8 cellular contexts compared by ENCODE assay signal in the genomic region with DNA sequence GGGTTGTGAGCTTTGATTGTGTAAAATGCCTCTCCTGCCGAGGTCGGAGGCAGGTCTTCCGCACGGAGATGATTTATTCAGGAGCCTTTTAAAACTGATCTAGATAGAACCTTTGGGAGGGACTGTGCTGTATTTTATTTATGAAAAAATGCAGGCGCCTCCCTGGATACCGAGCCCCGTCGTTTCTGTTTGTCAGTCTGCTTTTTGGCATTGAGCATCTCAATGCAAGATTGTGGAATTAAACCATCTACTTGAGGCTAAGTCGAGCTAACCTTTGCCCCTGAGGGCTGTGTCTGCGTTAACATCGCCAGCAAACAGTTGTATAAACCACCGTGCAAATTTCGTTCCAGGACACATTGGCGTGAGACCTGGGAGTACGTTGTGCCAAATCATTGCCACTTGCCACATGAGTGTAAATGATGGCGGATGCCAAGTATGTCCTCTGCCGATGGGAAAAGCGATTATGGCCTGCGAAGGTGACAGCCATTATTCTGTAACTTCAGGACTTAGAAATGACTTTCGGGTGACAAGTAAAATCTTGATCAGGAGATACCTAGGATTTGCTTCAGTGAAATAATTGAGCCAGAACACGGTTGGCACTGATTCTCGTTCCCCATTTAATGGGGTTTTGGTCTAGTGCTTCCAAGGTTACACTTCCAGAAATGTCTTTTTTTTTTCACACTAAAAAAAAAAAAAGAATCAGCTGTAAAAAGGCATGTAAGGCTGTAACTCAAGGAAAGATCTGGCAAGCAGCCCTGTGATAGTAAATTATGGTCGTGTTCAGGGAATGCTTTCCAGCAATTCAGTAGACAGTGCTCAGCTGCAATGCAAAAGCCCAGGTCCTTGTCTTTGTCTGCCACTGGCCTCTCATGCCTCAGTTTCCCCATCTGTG. TPM values are rescaled to one million over a fixed set of nuclear protein-coding genes. Genes with fewer than 3 reads are reported as not detected.
DNase-seq lines count a peak whose midpoint lies in the region; ATAC-seq, FAIRE-seq and TF ChIP-seq lines count a peak whose summit lies in the region.

No MANE protein-coding gene starts in this region.

- no peak for ATAC-seq in HG02870 (IDR thresholded peaks at IDR 0.05; ENCODE audit: unreplicated experiment)
- ATAC-seq in HG02840 (IDR thresholded peaks at IDR 0.05; ENCODE audit: low FRiP score, unreplicated experiment) = no peak
- ATAC-seq in HG03045 (IDR thresholded peaks at IDR 0.05; ENCODE audit: unreplicated experiment) = no peak

- no peak for TF ChIP-seq POLR2A in endothelial cell of umbilical vein (IDR thresholded peaks at IDR 0.05; ENCODE audit: low read depth, low read length)

- H3K36me3 ChIP-seq in CD8-positive, alpha-beta memory T cell (ENCODE audit: insufficient read depth, low read length) = peaks cover 6% of the 10 kb centered on the region
- H3K36me3 ChIP-seq in OCI-LY7 (ENCODE audit: insufficient read depth, low read length) (peaks cover 47% of the 10 kb centered on the region), endothelial cell of umbilical vein (ENCODE audit: control insufficient read depth in 2 of 2, extremely low read depth in 1 of 2, insufficient read depth in 2 of 2, low read length in 2 of 2) (peaks cover 0 to 18% of the 10 kb centered on the region in 2 experiments), osteoblast (ENCODE audit: insufficient read depth, low read length) (peaks cover 23% of the 10 kb centered on the region)

- no peak overlapping the region for H2AFZ ChIP-seq in OCI-LY7 (ENCODE audit: low read length)
- no peak overlapping the region for H2AFZ ChIP-seq in endothelial cell of umbilical vein (ENCODE audit: low read depth, low read length)
- H2AFZ ChIP-seq in osteoblast (ENCODE audit: low read length) = peak overlapping the region; percentile 76

- no peak for DNase-seq in CD8-positive, alpha-beta memory T cell
- DNase-seq in OCI-LY7 (ENCODE audit: low spot score) (no peak), endothelial cell of umbilical vein (ENCODE audit: low read depth, low spot score) (peak; percentile 33), osteoblast (ENCODE audit: insufficient read length, low spot score, missing footprints) (peak; percentile 86), NCI-H1048 (lab: John Stamatoyannopoulos, UW) (no peak)

- H4K20me1 ChIP-seq in OCI-LY7 (ENCODE audit: insufficient read depth, low read length) (no peaks in the 10 kb centered on the region), endothelial cell of umbilical vein (replicated peaks; ENCODE audit: control insufficient read depth, extremely low read depth, insufficient read depth, low read length) (no peaks in the 10 kb centered on the region), osteoblast (ENCODE audit: insufficient read depth, low read length) (no peaks in the 10 kb centered on the region)

- no peak overlapping the region for H3K27ac ChIP-seq in CD8-positive, alpha-beta memory T cell (ENCODE audit: low read depth, low read length)
- H3K27ac ChIP-seq in OCI-LY7 (ENCODE audit: low read depth, low read length, poor library complexity, severe bottlenecking) = no peak overlapping the region
- H3K27ac ChIP-seq in endothelial cell of umbilical vein (ENCODE audit: insufficient read depth, low read depth, low read length) = no peak overlapping the region
- H3K27ac ChIP-seq in osteoblast (ENCODE audit: low read depth, low read length) = peak overlapping the region; percentile 28

- no peaks in the 10 kb centered on the region for H3K27me3 Mint-ChIP-seq in CD8-positive, alpha-beta memory T cell

- H3K27ac Mint-ChIP-seq in CD8-positive, alpha-beta memory T cell = peak overlapping the region in 7 of 8 donors; percentile 44 to 97 (median 66)

- CTCF ChIA-PET in CD8-positive, alpha-beta memory T cell (lab: Charles Lee) = no interaction called here
- CTCF ChIA-PET in OCI-LY7 (lab: Charles Lee; ENCODE audit: unreplicated experiment) (no interaction called here), endothelial cell of umbilical vein (lab: Charles Lee) (interaction anchor here (0.9 to 1.3 kb wide), 2 partner anchors 11 to 26 kb away, joined by 3 read pairs; no protein-coding TSS in a partner anchor)

- dilution Hi-C loops in endothelial cell of umbilical vein (cut with MboI; ENCODE audit: extremely low pct_ligation_motif_present, low sequenced_read_pairs) = no loop called here

- H3K36me3 Mint-ChIP-seq in CD8-positive, alpha-beta memory T cell = peaks cover 4 to 45% (median 9%) of the 10 kb centered on the region in 3 donors

- H3K4me3 ChIP-seq in CD8-positive, alpha-beta memory T cell (ENCODE audit: low read length) = peak overlapping the region; percentile 50
- H3K4me3 ChIP-seq in OCI-LY7 (ENCODE audit: low read depth, low read length, poor library complexity, severe bottlenecking) (peak overlapping the region; percentile 77), endothelial cell of umbilical vein (replicated peaks in 1 of 3; ENCODE audit: insufficient read depth in 1 of 3, low read depth in 1 of 3, low read length in 3 of 3) (peak overlapping the region; percentile 55 to 95 (median 78)), osteoblast (ENCODE audit: insufficient read depth, low read length) (peak overlapping the region; percentile 90)

- H3K79me2 ChIP-seq in OCI-LY7 (ENCODE audit: insufficient read depth, low read depth, low read length) (peaks cover 15% of the 10 kb centered on the region; the same call in 1 of the 2 replicates), endothelial cell of umbilical vein (ENCODE audit: control insufficient read depth, insufficient read depth, low read length) (peaks cover 6% of the 10 kb centered on the region), osteoblast (ENCODE audit: insufficient read depth, low read length) (peaks cover 15% of the 10 kb centered on the region)

- peak; percentile 82 for FAIRE-seq in endothelial cell of umbilical vein (lab: Jason Lieb, UNC)

- no peaks in the 10 kb centered on the region for H3K9me3 ChIP-seq in CD8-positive, alpha-beta memory T cell (ENCODE audit: low read length)
- no peaks in the 10 kb centered on the region for H3K9me3 ChIP-seq in OCI-LY7 (ENCODE audit: low read length)
- no peaks in the 10 kb centered on the region for H3K9me3 ChIP-seq in endothelial cell of umbilical vein (replicated peaks; ENCODE audit: control insufficient read depth, insufficient read depth, low read length)
- H3K9me3 ChIP-seq in osteoblast (ENCODE audit: low read depth, low read length) = no peaks in the 10 kb centered on the region

- H3K9me2 ChIP-seq in OCI-LY7 (ENCODE audit: insufficient read depth, low read length) = no peaks in the 10 kb centered on the region

- POLR2A ChIA-PET in CD8-positive, alpha-beta memory T cell (lab: Charles Lee) = interaction anchor here (0.6 kb wide), 2 partner anchors 27 to 422 kb away, joined by 3 to 10 read pairs; no protein-coding TSS in a partner anchor
- POLR2A ChIA-PET in OCI-LY7 (lab: Charles Lee) (interaction anchor here (0.6 kb wide), 2 partner anchors 19 to 26 kb away, joined by 3 to 5 read pairs; no protein-coding TSS in a partner anchor), endothelial cell of umbilical vein (lab: Charles Lee) (interaction anchor here (0.7 kb wide), 1 partner anchor 76 kb away, joined by 3 read pairs; no protein-coding TSS in a partner anchor)

- BruUV-seq in OCI-LY7 (replicated peaks; lab: Mats Ljungman, UMichigan) (no TSS peak), endothelial cell of umbilical vein (replicated peaks; lab: Mats Ljungman, UMichigan) (TSS peak; percentile 18)

- intact Hi-C loops in OCI-LY7 (cut with micrococcal nuclease; ENCODE audit: unreplicated experiment) = loop anchor here (2.0 kb wide), 1 partner anchor 27 kb away; a partner anchor contains a TSS
- intact Hi-C loops in endothelial cell of umbilical vein (cut with micrococcal nuclease) = loop anchor here (2.0 kb wide), 1 partner anchor 27 kb away; a partner anchor contains a TSS

- H3K9ac ChIP-seq in endothelial cell of umbilical vein (replicated peaks; ENCODE audit: extremely low read depth, insufficient read depth, low read length) = peak overlapping the region; percentile 70

- no peaks in the 10 kb centered on the region for H3K9me3 Mint-ChIP-seq in CD8-positive, alpha-beta memory T cell

- H3K4me2 ChIP-seq in OCI-LY7 (ENCODE audit: low read length) = peak overlapping the region; percentile 79
- H3K4me2 ChIP-seq in endothelial cell of umbilical vein (ENCODE audit: insufficient read depth, low read length) = peak overlapping the region; percentile 83
- peak overlapping the region; percentile 91 for H3K4me2 ChIP-seq in osteoblast (ENCODE audit: insufficient read depth, low read length)

- peak overlapping the region; percentile 81 to 92 (median 87) for H3K4me3 Mint-ChIP-seq in CD8-positive, alpha-beta memory T cell

- H3K4me1 Mint-ChIP-seq in CD8-positive, alpha-beta memory T cell = peaks cover 12 to 22% (median 15%) of the 10 kb centered on the region in 3 donors

- no peaks in the 10 kb centered on the region for H3K9me1 ChIP-seq in endothelial cell of umbilical vein (replicated peaks; ENCODE audit: control insufficient read depth, extremely low read depth, insufficient read depth, low read length)

- H3K27me3 ChIP-seq in CD8-positive, alpha-beta memory T cell (ENCODE audit: insufficient read depth, low read length, poor library complexity, severe bottlenecking) = no peaks in the 10 kb centered on the region
- no peaks in the 10 kb centered on the region for H3K27me3 ChIP-seq in endothelial cell of umbilical vein (ENCODE audit: control insufficient read depth in 2 of 2, insufficient read depth in 2 of 2, low read length in 2 of 2)
- H3K27me3 ChIP-seq in osteoblast (ENCODE audit: insufficient read depth, low read length) = no peaks in the 10 kb centered on the region

- no peak for TF ChIP-seq CTCF in OCI-LY7 (conservative IDR thresholded peaks at IDR 0.05; ENCODE audit: low read length)
- TF ChIP-seq CTCF in endothelial cell of umbilical vein (IDR thresholded peaks at IDR 0.05; ENCODE audit: extremely low read depth in 1 of 2, insufficient read depth in 1 of 2, low read depth in 1 of 2, low read length in 2 of 2) = no peak
- no peak for TF ChIP-seq CTCF in osteoblast (IDR thresholded peaks at IDR 0.05; ENCODE audit: extremely low read depth, low read depth, low read length)

- peaks cover 10% of the 10 kb centered on the region for H3K4me1 ChIP-seq in CD8-positive, alpha-beta memory T cell (ENCODE audit: insufficient read depth, low read length)
- peaks cover 23% of the 10 kb centered on the region for H3K4me1 ChIP-seq in OCI-LY7 (ENCODE audit: insufficient read depth, low read length, poor library complexity, severe bottlenecking)
- peaks cover 16% of the 10 kb centered on the region for H3K4me1 ChIP-seq in endothelial cell of umbilical vein (ENCODE audit: control insufficient read depth, extremely low read depth, insufficient read depth, low read length)
- peaks cover 20% of the 10 kb centered on the region for H3K4me1 ChIP-seq in osteoblast (ENCODE audit: insufficient read depth, low read length)

RNA-seq across cellular contexts. Expression of a gene that starts 27.5 kb away (rescaled TPM):
- 100 to 1,000 TPM; 102 to 104 TPM for total RNA-seq in CD8-positive, alpha-beta memory T cell
- 207 TPM for polyA plus RNA-seq in CD8-positive, alpha-beta memory T cell
- 125 and 132 TPM in 2 replicates for total RNA-seq in OCI-LY7 (2014; rRNA removed; shearing (Covaris generic))
- total RNA-seq in OCI-LY7 (2022) (147 and 148 TPM in 2 replicates), endothelial cell of umbilical vein (95.8 and 101 TPM in 2 replicates), osteoblast (40.4 and 46.0 TPM in 2 replicates)
- 224 and 352 TPM in 2 replicates for polyA plus RNA-seq in endothelial cell of umbilical vein
- 111 and 137 TPM in 2 replicates for polyA plus RNA-seq in endothelial cell of umbilical vein (2011; cell fraction: cytosol; rRNA removed)
- 63.3 and 66.9 TPM in 2 replicates for polyA plus RNA-seq in endothelial cell of umbilical vein (2011; cell fraction: nucleus; rRNA removed)
- 59.2 and 90.6 TPM in 2 replicates for polyA plus RNA-seq in endothelial cell of umbilical vein (2012)
- 31.8 and 37.6 TPM in 2 replicates for polyA minus RNA-seq in endothelial cell of umbilical vein
- polyA minus RNA-seq in endothelial cell of umbilical vein (2011; cell fraction: cytosol; rRNA and poly(A)+ RNA removed) = 142 TPM
- 14.0 and 19.4 TPM in 2 replicates for polyA minus RNA-seq in endothelial cell of umbilical vein (2011; cell fraction: nucleus; rRNA and poly(A)+ RNA removed)

RNA-seq across cellular contexts. Expression of a gene that starts 45.1 kb away (rescaled TPM):
- total RNA-seq in CD8-positive, alpha-beta memory T cell = 10 to 100 TPM; 29.0 to 29.5 TPM
- 20.4 TPM for polyA plus RNA-seq in CD8-positive, alpha-beta memory T cell
- total RNA-seq in OCI-LY7 (2014; rRNA removed; shearing (Covaris generic)) = 9.7 and 14.4 TPM in 2 replicates
- 17.6 and 27.5 TPM in 2 replicates for total RNA-seq in OCI-LY7 (2022)
- 20.0 and 22.1 TPM in 2 replicates for total RNA-seq in endothelial cell of umbilical vein
- polyA plus RNA-seq in endothelial cell of umbilical vein = 36.9 and 46.8 TPM in 2 replicates
- 18.4 and 26.8 TPM in 2 replicates for polyA plus RNA-seq in endothelial cell of umbilical vein (2011; cell fraction: cytosol; rRNA removed)
- 10.2 and 11.8 TPM in 2 replicates for polyA plus RNA-seq in endothelial cell of umbilical vein (2011; cell fraction: nucleus; rRNA removed)
- polyA plus RNA-seq in endothelial cell of umbilical vein (2012) = 22.2 and 26.2 TPM in 2 replicates
- 14.3 and 21.7 TPM in 2 replicates for polyA minus RNA-seq in endothelial cell of umbilical vein
- polyA minus RNA-seq in endothelial cell of umbilical vein (2011; cell fraction: cytosol; rRNA and poly(A)+ RNA removed) = 24.1 TPM
- 2.8 and 4.5 TPM in 2 replicates for polyA minus RNA-seq in endothelial cell of umbilical vein (2011; cell fraction: nucleus; rRNA and poly(A)+ RNA removed)
- total RNA-seq in osteoblast = 25.0 and 29.2 TPM in 2 replicates

RNA-seq across cellular contexts. Expression of a gene that starts 51.2 kb away (rescaled TPM):
- total RNA-seq in CD8-positive, alpha-beta memory T cell = 100 to 1,000 TPM; 253 TPM
- 7.7 TPM for polyA plus RNA-seq in CD8-positive, alpha-beta memory T cell
- total RNA-seq in OCI-LY7 (2014; rRNA removed; shearing (Covaris generic)) = 170 and 210 TPM in 2 replicates
- 373 and 383 TPM in 2 replicates for total RNA-seq in OCI-LY7 (2022)
- 177 and 187 TPM in 2 replicates for total RNA-seq in endothelial cell of umbilical vein
- 50.1 and 51.5 TPM in 2 replicates for polyA plus RNA-seq in endothelial cell of umbilical vein
- 56.8 and 65.7 TPM in 2 replicates for polyA plus RNA-seq in endothelial cell of umbilical vein (2011; cell fraction: cytosol; rRNA removed)
- polyA plus RNA-seq in endothelial cell of umbilical vein (2011; cell fraction: nucleus; rRNA removed) = 116 and 136 TPM in 2 replicates
- 91.7 and 104 TPM in 2 replicates for polyA plus RNA-seq in endothelial cell of umbilical vein (2012)
- polyA minus RNA-seq in endothelial cell of umbilical vein = 49.1 and 54.8 TPM in 2 replicates
- polyA minus RNA-seq in endothelial cell of umbilical vein (2011; cell fraction: cytosol; rRNA and poly(A)+ RNA removed) = 45.0 TPM
- 41.7 and 45.9 TPM in 2 replicates for polyA minus RNA-seq in endothelial cell of umbilical vein (2011; cell fraction: nucleus; rRNA and poly(A)+ RNA removed)
- 40.9 and 44.5 TPM in 2 replicates for total RNA-seq in osteoblast

Comparison
In these comparisons a context has a peak if more than half of its experiments do, and no peak if none do; other contexts are left out.
1. DNase-seq: peak in endothelial cell of umbilical vein (single experiment) and osteoblast (single experiment); none in CD8-positive, alpha-beta memory T cell (0 of 5), OCI-LY7 (single experiment) and NCI-H1048 (single experiment).
2. Peak in every context shown above with its lines, with median percentiles within 50 percentile points of each other: H3K4me3 ChIP-seq and H3K4me2 ChIP-seq.